In the genomic region with DNA sequence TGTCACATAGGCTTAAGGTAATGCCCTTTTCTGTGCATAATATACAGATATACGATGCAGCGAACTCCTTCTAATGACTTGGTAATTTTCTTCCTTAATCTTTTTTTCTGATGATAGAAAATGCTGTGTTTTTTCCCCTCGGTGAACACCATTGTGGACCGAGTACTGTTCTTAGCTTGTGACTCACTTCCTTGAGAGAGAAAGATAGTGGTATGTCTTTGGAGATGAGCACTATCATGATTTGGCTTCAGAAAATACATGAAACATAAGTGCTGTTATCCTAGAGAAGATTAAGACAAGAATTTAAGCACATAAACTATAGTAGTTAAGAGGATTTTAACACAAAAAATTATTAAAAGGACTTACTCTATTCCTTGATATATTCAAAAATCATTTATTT, we compare ENCODE assay signal across 2 cellular contexts.
A peak's percentile ranks its signal among the peaks of the same experiment; 100 is the strongest.
TF ChIP-seq lines count a peak whose summit lies in the region.

No MANE protein-coding gene starts in this region.

TF ChIP-seq in IMR-90, 13 proteins besides CTCF, POLR2A, EP300 and RAD21:
- TF ChIP-seq BHLHE40 (IDR thresholded peaks at IDR 0.05; ENCODE audit: low read depth, low read length) (no peak), MAFK (IDR thresholded peaks at IDR 0.05; ENCODE audit: low read depth, low read length) (no peak), MAZ (IDR thresholded peaks at IDR 0.05; ENCODE audit: borderline replicate concordance, low read depth, low read length) (no peak)

TF ChIP-seq in K562, 482 proteins besides CTCF, POLR2A, EP300 and RAD21:
- TF ChIP-seq, protein P1, sequence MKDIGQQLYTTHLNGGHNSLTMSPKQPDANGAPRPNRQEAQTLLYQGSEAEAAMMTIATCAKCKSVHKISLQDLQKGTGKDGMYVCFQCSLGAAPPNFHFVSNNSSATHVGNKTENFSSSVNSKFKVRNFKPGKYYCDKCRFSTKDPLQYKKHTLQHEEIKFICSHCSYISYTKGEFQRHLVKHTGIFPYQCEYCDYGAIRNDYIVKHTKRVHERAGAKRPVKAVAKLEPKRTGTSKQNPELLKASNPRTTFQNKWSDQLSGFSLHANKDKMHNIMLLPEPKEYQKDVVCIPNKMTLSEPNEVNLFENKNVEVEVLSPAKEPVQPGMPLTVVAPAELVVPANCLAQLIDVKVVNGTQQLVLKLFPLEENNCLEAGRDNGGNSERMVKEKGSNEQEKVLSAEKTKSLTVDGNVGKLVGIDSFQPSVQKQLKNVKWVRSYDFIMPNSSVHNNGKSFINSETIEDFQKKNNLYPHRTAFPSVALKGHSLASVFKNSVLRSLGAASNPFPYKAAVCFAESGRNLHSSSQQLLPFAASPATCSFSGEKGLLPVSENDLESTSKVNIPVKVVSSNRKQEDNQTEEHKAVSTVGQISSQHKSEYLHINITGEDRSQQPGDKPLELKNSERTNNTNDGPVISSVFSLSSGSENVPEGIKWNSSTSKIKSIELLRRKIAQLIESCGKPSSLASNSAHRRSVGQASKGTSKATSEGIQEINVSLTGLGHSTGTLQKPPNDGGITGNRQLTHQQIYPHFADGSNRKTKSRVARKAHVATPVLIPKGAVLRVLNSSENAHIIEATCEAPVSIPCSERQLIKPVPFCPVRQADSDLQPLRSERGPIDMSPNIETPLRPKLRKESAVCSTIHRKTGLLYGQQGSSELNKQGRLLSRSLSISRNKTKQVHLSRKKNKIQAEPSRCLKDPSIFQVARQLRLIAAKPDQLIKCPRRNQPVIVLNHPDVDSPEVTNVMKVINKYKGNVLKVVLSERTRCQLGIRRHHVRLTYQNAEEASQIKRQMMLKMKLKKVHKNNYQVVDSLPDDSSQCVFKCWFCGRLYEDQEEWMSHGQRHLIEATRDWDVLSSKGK (CRISPR knock-in tag; IDR thresholded peaks at IDR 0.05): no peak
- TF ChIP-seq, protein P2, sequence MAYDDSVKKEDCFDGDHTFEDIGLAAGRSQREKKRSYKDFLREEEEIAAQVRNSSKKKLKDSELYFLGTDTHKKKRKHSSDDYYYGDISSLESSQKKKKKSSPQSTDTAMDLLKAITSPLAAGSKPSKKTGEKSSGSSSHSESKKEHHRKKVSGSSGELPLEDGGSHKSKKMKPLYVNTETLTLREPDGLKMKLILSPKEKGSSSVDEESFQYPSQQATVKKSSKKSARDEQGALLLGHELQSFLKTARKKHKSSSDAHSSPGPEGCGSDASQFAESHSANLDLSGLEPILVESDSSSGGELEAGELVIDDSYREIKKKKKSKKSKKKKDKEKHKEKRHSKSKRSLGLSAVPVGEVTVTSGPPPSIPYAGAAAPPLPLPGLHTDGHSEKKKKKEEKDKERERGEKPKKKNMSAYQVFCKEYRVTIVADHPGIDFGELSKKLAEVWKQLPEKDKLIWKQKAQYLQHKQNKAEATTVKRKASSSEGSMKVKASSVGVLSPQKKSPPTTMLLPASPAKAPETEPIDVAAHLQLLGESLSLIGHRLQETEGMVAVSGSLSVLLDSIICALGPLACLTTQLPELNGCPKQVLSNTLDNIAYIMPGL (CRISPR knock-in tag; IDR thresholded peaks at IDR 0.05): no peak
- 0 out of 2 replicates have a peak, but pooled peaks have one; percentile 16 for TF ChIP-seq FOSL1 (tag; conservative IDR thresholded peaks at IDR 0.05)
- TF ChIP-seq, protein P3, sequence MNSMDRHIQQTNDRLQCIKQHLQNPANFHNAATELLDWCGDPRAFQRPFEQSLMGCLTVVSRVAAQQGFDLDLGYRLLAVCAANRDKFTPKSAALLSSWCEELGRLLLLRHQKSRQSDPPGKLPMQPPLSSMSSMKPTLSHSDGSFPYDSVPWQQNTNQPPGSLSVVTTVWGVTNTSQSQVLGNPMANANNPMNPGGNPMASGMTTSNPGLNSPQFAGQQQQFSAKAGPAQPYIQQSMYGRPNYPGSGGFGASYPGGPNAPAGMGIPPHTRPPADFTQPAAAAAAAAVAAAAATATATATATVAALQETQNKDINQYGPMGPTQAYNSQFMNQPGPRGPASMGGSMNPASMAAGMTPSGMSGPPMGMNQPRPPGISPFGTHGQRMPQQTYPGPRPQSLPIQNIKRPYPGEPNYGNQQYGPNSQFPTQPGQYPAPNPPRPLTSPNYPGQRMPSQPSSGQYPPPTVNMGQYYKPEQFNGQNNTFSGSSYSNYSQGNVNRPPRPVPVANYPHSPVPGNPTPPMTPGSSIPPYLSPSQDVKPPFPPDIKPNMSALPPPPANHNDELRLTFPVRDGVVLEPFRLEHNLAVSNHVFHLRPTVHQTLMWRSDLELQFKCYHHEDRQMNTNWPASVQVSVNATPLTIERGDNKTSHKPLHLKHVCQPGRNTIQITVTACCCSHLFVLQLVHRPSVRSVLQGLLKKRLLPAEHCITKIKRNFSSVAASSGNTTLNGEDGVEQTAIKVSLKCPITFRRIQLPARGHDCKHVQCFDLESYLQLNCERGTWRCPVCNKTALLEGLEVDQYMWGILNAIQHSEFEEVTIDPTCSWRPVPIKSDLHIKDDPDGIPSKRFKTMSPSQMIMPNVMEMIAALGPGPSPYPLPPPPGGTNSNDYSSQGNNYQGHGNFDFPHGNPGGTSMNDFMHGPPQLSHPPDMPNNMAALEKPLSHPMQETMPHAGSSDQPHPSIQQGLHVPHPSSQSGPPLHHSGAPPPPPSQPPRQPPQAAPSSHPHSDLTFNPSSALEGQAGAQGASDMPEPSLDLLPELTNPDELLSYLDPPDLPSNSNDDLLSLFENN (IDR thresholded peaks at IDR 0.05; ENCODE audit: low read depth in 2 of 2, low read length in 2 of 2): no peak
